ENCODE assay signal across 14 cellular contexts in the genomic region with DNA sequence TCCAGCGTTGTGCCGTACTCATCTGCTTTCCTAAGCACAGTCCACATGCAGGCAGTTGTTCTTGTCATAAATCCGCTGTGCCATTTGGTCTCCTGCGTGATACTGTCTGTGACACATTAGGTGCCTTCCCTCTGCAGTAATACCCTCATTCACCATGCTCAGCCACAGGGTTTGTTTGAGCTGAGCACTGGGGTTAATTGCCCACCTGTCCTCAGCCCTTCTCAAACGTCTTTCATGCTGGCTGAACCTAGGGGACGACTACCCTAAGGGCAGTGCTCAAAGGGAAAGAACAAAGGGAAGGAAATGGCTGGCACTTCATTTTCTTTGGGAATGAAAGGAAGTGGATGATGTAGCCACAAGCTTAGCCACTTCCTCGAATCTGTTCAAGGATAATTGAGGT.
A peak's percentile ranks its signal among the peaks of the same experiment; 100 is the strongest.
DNase-seq lines count a peak whose midpoint lies in the region; ATAC-seq, FAIRE-seq and TF ChIP-seq lines count a peak whose summit lies in the region.
"Had no signal": no experiment of that assay in that cellular context is flagged by ENCODE, and none has a peak within 500 bp of the region (broad histone marks: within the 10 kb centered on the region; RNA-seq: fewer than 3 reads in every experiment).

No MANE protein-coding gene starts in this region.

- no peak overlapping the region for H3K4ac ChIP-seq in H9 (ENCODE audit: low read depth, low read length)

- H3K9me3 Mint-ChIP-seq in H9 (no peaks in the 10 kb centered on the region), neural crest cell (no peaks in the 10 kb centered on the region)

- no peak for TF ChIP-seq CTCF in H9 (conservative IDR thresholded peaks at IDR 0.05)
- no peak for TF ChIP-seq CTCF in K562 (IDR thresholded peaks at IDR 0.05 in 2 of 3, conservative IDR thresholded peaks at IDR 0.05 in 1 of 3; ENCODE audit: insufficient read depth in 2 of 3, low read depth in 1 of 3, low read length in 3 of 3)
- TF ChIP-seq CTCF in neural crest cell (conservative IDR thresholded peaks at IDR 0.05), result no peak
- TF ChIP-seq CTCF in colonic mucosa (IDR thresholded peaks at IDR 0.05), result no peak

- H3T11ph ChIP-seq in H9 (ENCODE audit: low read length), result no peak overlapping the region

- no peak overlapping the region for H3K18ac ChIP-seq in H9 (ENCODE audit: insufficient read length, low read depth, low read length)

- H3K14ac ChIP-seq in H9 (ENCODE audit: insufficient read depth, low read length), result no peak overlapping the region

- no peak overlapping the region for H4K91ac ChIP-seq in H9 (ENCODE audit: insufficient read length, low read depth, low read length)

- H3K9ac ChIP-seq in H9 (ENCODE audit: extremely low read depth, insufficient read length, low read length) (no peak overlapping the region), K562 (ENCODE audit: insufficient read depth in 1 of 2, low read depth in 2 of 2, low read length in 2 of 2) (no peak overlapping the region), colonic mucosa (ENCODE audit: low read depth in 2 of 2, low read length in 2 of 2) (no peak overlapping the region)

- H3K79me1 ChIP-seq in H9 (ENCODE audit: insufficient read depth, low read depth, low read length, poor library complexity, severe bottlenecking), result no peaks in the 10 kb centered on the region

- no peaks in the 10 kb centered on the region for H3K9me1 ChIP-seq in K562 (ENCODE audit: control insufficient read depth, insufficient read depth, low read length)

- H3K27me3 Mint-ChIP-seq in H9 (ENCODE audit: low read depth) (peaks cover 3% of the 10 kb centered on the region; the same call in 1 of the 2 replicates), neural crest cell (ENCODE audit: low read depth) (no peaks in the 10 kb centered on the region)

- H3K4me3 ChIP-seq in K562 (no peak overlapping the region), colonic mucosa (no peak overlapping the region)
- H3K4me3 ChIP-seq: sigmoid colon, SJSA1 had no signal

- ATAC-seq in K562 (peak; percentile 62), HG02870 (IDR thresholded peaks at IDR 0.05; ENCODE audit: unreplicated experiment) (no peak)

- H2BK120ac ChIP-seq in H9 (ENCODE audit: low read depth, low read length, poor library complexity, severe bottlenecking), result no peak overlapping the region

- no peak overlapping the region for H3K56ac ChIP-seq in H9 (ENCODE audit: insufficient read length, low read depth, low read length)

- H2BK5ac ChIP-seq in H9 (ENCODE audit: insufficient read length, low read length), result no peak overlapping the region

- no peak overlapping the region for H2BK12ac ChIP-seq in H9 (ENCODE audit: insufficient read length, low read depth, low read length)

- no peak overlapping the region for H2BK20ac ChIP-seq in H9 (ENCODE audit: low read depth, low read length, poor library complexity, severe bottlenecking)

- H4K20me1 ChIP-seq in H9 (ENCODE audit: control insufficient read depth, insufficient read depth, insufficient read length), result no peaks in the 10 kb centered on the region
- no peaks in the 10 kb centered on the region for H4K20me1 ChIP-seq in K562 (replicated peaks; ENCODE audit: control insufficient read depth, insufficient read depth, low read length)

- no CpG with 5 or more reads among the region's 7 CpGs for WGBS in H9 (ENCODE audit: extremely low coverage, insufficient read length, low lambda C conversion rate)
- 30% methylated on average over 7 of the region's 7 CpGs for WGBS in K562 (ENCODE audit: insufficient coverage, low coverage, missing lambda C conversion rate)

- H3K79me2 ChIP-seq in H9 (ENCODE audit: insufficient read depth, low read length) (no peaks in the 10 kb centered on the region), K562 (ENCODE audit: control insufficient read depth, insufficient read depth, low read length) (no peaks in the 10 kb centered on the region)

- H3K27me3 ChIP-seq in H9 (ENCODE audit: insufficient read depth, low read length) (no peaks in the 10 kb centered on the region), K562 (ENCODE audit: control insufficient read depth in 2 of 2, insufficient read depth in 2 of 2, low read length in 2 of 2) (no peaks in the 10 kb centered on the region), colonic mucosa (no peaks in the 10 kb centered on the region)
- H3K27me3 ChIP-seq: sigmoid colon, SJSA1 had no signal

- in situ Hi-C loops in K562 (cut with MboI), result no loop called here

- H3K27ac ChIP-seq in H9 (ENCODE audit: insufficient read length, low read depth, low read length) (no peak overlapping the region), K562 (ENCODE audit: extremely low read depth, low read depth, low read length) (no peak overlapping the region), colonic mucosa (no peak overlapping the region)
- H3K27ac ChIP-seq: sigmoid colon, SJSA1, VCaP had no signal

- POLR2A ChIA-PET in K562 (lab: Yijun Ruan, JAX), result interaction anchor here (1.1 kb wide), 1 partner anchor 66 kb away, joined by 4 read pairs; no protein-coding TSS in a partner anchor

- TF ChIP-seq POLR2A in K562 (conservative IDR thresholded peaks at IDR 0.05), result no peak

- H2AFZ ChIP-seq in H9 (ENCODE audit: low read length) (no peak overlapping the region), K562 (ENCODE audit: low read depth, low read length) (peak overlapping the region; percentile 80)

- no peaks in the 10 kb centered on the region for H3K23me2 ChIP-seq in H9 (ENCODE audit: insufficient read length, low read depth, low read length, poor library complexity, severe bottlenecking)

- FAIRE-seq in K562 (lab: Jason Lieb, UNC), result peak; percentile 19

- intact Hi-C loops in K562 (cut with micrococcal nuclease) (no loop called here), colonic mucosa (cut with DNase I) (no loop called here)

- H3K23ac ChIP-seq in H9 (ENCODE audit: insufficient read length, low read depth, low read length), result no peak overlapping the region

- H3K36me3 Mint-ChIP-seq in H9 (ENCODE audit: insufficient read depth in 1 of 3, low read depth in 3 of 3) (no peaks in the 10 kb centered on the region), neural crest cell (ENCODE audit: low read depth) (no peaks in the 10 kb centered on the region)

- H2AK5ac ChIP-seq in H9 (ENCODE audit: insufficient read length, low read length), result no peak overlapping the region

- H3K27ac Mint-ChIP-seq in H9 (peak overlapping the region; percentile 3 to 90 (median 21); a peak in 5 of 7 replicates), neural crest cell (ENCODE audit: unreplicated experiment) (peak overlapping the region; percentile 93)

- TF ChIP-seq EP300 in K562 (IDR thresholded peaks at IDR 0.05; ENCODE audit: low read length), result no peak

- DNase-seq in H9 (peak; percentile 87), NCI-H2081 treated with DMSO at 0.1 percent for 48 hours (lab: John Stamatoyannopoulos, UW) (peak; percentile 86), K562 (ENCODE audit: extremely low read depth in 1 of 4, low spot score in 3 of 4) (no peak), neural crest cell (ENCODE audit: low read depth, low spot score) (no peak), colonic mucosa (no peak), NOMO-1 (lab: John Stamatoyannopoulos, UW; ENCODE audit: unreplicated experiment in 2 of 2) (no peak), middle frontal gyrus (ENCODE audit: extremely low spot score, low spot score) (no peak)
- DNase-seq: C1 segment of cervical spinal cord, KG1, NCI-H526, sigmoid colon had no signal

- H2BK15ac ChIP-seq in H9 (ENCODE audit: low read depth, low read length), result no peak overlapping the region

- no peaks in the 10 kb centered on the region for H3K36me3 ChIP-seq in K562 (ENCODE audit: control insufficient read depth, insufficient read depth, low read length)
- H3K36me3 ChIP-seq in colonic mucosa, result no peaks in the 10 kb centered on the region
- H3K36me3 ChIP-seq: sigmoid colon, SJSA1 had no signal

- no peak overlapping the region for H4K5ac ChIP-seq in H9 (ENCODE audit: insufficient read length, low read depth, low read length)

- no peak for TF ChIP-seq RAD21 in K562 (CRISPR knock-in tag; conservative IDR thresholded peaks at IDR 0.05 in 1 of 2, IDR thresholded peaks at IDR 0.05 in 1 of 2)

- H3K4me1 ChIP-seq in H9 (ENCODE audit: insufficient read depth, low read length), result peaks cover 12% of the 10 kb centered on the region; the same call in 1 of the 2 replicates
- H3K4me1 ChIP-seq in K562 (replicated peaks in 1 of 2; ENCODE audit: control insufficient read depth in 2 of 2, insufficient read depth in 2 of 2, low read length in 2 of 2), result peaks cover 0 to 4% of the 10 kb centered on the region in 2 experiments; a peak in 2 of 5 replicates
- H3K4me1 ChIP-seq in colonic mucosa, result no peaks in the 10 kb centered on the region

- H3K4me3 Mint-ChIP-seq in H9 (no peak overlapping the region; a peak in 2 of 5 replicates), neural crest cell (no peak overlapping the region)

- CTCF ChIA-PET in K562 (lab: Yijun Ruan, JAX; ENCODE audit: low intra/inter-chr PET ratio), result no interaction called here

- H3K4me1 Mint-ChIP-seq in H9 (peaks cover 24 to 30% of the 10 kb centered on the region in 2 experiments), neural crest cell (peaks cover 17% of the 10 kb centered on the region)

- no TSS peak for BruUV-seq in K562 (replicated peaks; lab: Mats Ljungman, UMichigan)

- H4K8ac ChIP-seq in H9 (replicated peaks; ENCODE audit: insufficient read length, low read depth, low read length), result no peak overlapping the region

- H3K9me3 ChIP-seq in H9 (ENCODE audit: control insufficient read depth, low read depth, low read length) (no peaks in the 10 kb centered on the region), K562 (replicated peaks; ENCODE audit: control insufficient read depth, insufficient read depth, low read depth, low read length) (no peaks in the 10 kb centered on the region), colonic mucosa (no peaks in the 10 kb centered on the region)
- H3K9me3 ChIP-seq: sigmoid colon, SJSA1 had no signal

- H3K4me2 ChIP-seq in H9 (ENCODE audit: insufficient read depth, insufficient read length, low read length) (peak overlapping the region; percentile 7), K562 (ENCODE audit: insufficient read depth, low read length) (no peak overlapping the region)

TF ChIP-seq in K562, 482 proteins besides CTCF, POLR2A, EP300 and RAD21 (continues in another document):
- TF ChIP-seq HCFC1 (IDR thresholded peaks at IDR 0.05; ENCODE audit: low read depth, low read length) (no peak), TSC22D4 (tag; IDR thresholded peaks at IDR 0.05) (no peak), ETV6 (IDR thresholded peaks at IDR 0.05; ENCODE audit: borderline replicate concordance in 1 of 2, low read depth in 2 of 2, low read length in 1 of 2) (no peak), ETV6 (CRISPR knock-in tag; IDR thresholded peaks at IDR 0.05; ENCODE audit: borderline replicate concordance) (no peak), ZKSCAN8 (CRISPR knock-in tag; IDR thresholded peaks at IDR 0.05) (no peak), PTBP1 (IDR thresholded peaks at IDR 0.05; ENCODE audit: low read depth, low read length) (no peak)

Comparison
In these comparisons a context has a peak if more than half of its experiments do, and no peak if none do; other contexts are left out.
1. DNase-seq: peak in H9 (single experiment) and NCI-H2081 treated with DMSO at 0.1 percent for 48 hours (single experiment); none in K562 (0 of 4), neural crest cell (single experiment), colonic mucosa (single experiment), NOMO-1 (0 of 2) and middle frontal gyrus (single experiment).